Comparison of ENCODE assay signal across 9 cellular contexts in genomic region chr6:118651282-118652050, GRCh38. TPM values are rescaled to one million over a fixed set of nuclear protein-coding genes. Genes with fewer than 3 reads are reported as not detected.
DNase-seq lines count a peak whose midpoint lies in the region; ATAC-seq, FAIRE-seq and TF ChIP-seq lines count a peak whose summit lies in the region.
"Had no signal": no experiment of that assay in that cellular context is flagged by ENCODE, and none has a peak within 500 bp of the region (broad histone marks: within the 10 kb centered on the region; RNA-seq: fewer than 3 reads in every experiment).

Gene CEP85L, minus strand, starts transcription at chr6:118651591. Its CDS starts 322 bp downstream, at chr6:118651269.

- peak; percentile 92 for ATAC-seq in HG03432 (IDR thresholded peaks at IDR 0.05; ENCODE audit: unreplicated experiment)

- DNase-seq in AML-193 (lab: John Stamatoyannopoulos, UW) (peak; percentile 90 to 93), NCI-H460 (ENCODE audit: extremely low read depth, low read depth) (peak; percentile 79), cerebellar cortex (ENCODE audit: low spot score) (peak; percentile 89), kidney (peak; percentile 97)
- DNase-seq in activated CD4-positive, CD25-positive, alpha-beta regulatory T cell treated with anti-CD3 and anti-CD28 coated beads, Interleukin-2, amount 50 U/mL, for 72 hours = peak; percentile 87
- peak; percentile 95 for DNase-seq in stimulated activated CD4-positive, alpha-beta T cell treated with anti-CD3 and anti-CD28 coated beads, Interleukin-15, amount 100 ng/mL, for 24 hours

- peak within 1 kb of the TSS; percentile 94 to 96 for H3K27ac ChIP-seq in kidney (ENCODE audit: low read depth in 2 of 2, low read length in 2 of 2)

- no peak for FAIRE-seq in kidney (lab: Jason Lieb, UNC)
- FAIRE-seq: colon had no signal

- peak within 1 kb of the TSS; percentile 78 to 92 for H3K9ac ChIP-seq in kidney (ENCODE audit: low read length in 2 of 2)

- H3K4me3 ChIP-seq in kidney (ENCODE audit: low read length in 2 of 2) = peak within 1 kb of the TSS; percentile 53 to 82

- no peaks in the 10 kb centered on the region for H3K36me3 ChIP-seq in kidney (ENCODE audit: control insufficient read depth in 1 of 2, insufficient read depth in 2 of 2, low read length in 2 of 2)

- intact Hi-C loops in kidney (cut with DNase I) = no loop called here

- peak; percentile 69 for TF ChIP-seq POLR2A in GM19193 (IDR thresholded peaks at IDR 0.05; ENCODE audit: extremely low read depth, insufficient read depth, insufficient read length)

- peaks cover 0 to 2% of the 10 kb centered on the region in 2 donors for H3K4me1 ChIP-seq in kidney (ENCODE audit: control insufficient read depth in 1 of 2, insufficient read depth in 1 of 2, low read depth in 1 of 2, low read length in 2 of 2)

- TF ChIP-seq CTCF in kidney (IDR thresholded peaks at IDR 0.05; ENCODE audit: borderline replicate concordance, extremely low read depth, insufficient read depth) = no peak

- no peaks in the 10 kb centered on the region for H3K9me3 ChIP-seq in kidney (ENCODE audit: control insufficient read depth in 1 of 2, low read length in 2 of 2)

RNA-seq across cellular contexts. Expression of gene CEP85L, which starts in this region (rescaled TPM):
- 8.7 and 10.7 TPM in 2 replicates for total RNA-seq in NCI-H460 (2014; rRNA removed; shearing (Covaris generic))
- polyA plus RNA-seq in NCI-H460 (2014; cell fraction: nucleus; rRNA removed) = 4.3 and 6.9 TPM in 2 replicates
- total RNA-seq in kidney = 12.9 TPM
- polyA plus RNA-seq in kidney (ENCODE audit: insufficient read depth, low read depth, low replicate concordance) = 0.84 TPM

Comparison
In these comparisons a context has a peak if more than half of its experiments do, and no peak if none do; other contexts are left out.
1. Peak in every context shown above with its lines: DNase-seq, ATAC-seq, H3K4me3 ChIP-seq and H3K27ac ChIP-seq.